12 cellular contexts compared by ENCODE assay signal in the genomic region with DNA sequence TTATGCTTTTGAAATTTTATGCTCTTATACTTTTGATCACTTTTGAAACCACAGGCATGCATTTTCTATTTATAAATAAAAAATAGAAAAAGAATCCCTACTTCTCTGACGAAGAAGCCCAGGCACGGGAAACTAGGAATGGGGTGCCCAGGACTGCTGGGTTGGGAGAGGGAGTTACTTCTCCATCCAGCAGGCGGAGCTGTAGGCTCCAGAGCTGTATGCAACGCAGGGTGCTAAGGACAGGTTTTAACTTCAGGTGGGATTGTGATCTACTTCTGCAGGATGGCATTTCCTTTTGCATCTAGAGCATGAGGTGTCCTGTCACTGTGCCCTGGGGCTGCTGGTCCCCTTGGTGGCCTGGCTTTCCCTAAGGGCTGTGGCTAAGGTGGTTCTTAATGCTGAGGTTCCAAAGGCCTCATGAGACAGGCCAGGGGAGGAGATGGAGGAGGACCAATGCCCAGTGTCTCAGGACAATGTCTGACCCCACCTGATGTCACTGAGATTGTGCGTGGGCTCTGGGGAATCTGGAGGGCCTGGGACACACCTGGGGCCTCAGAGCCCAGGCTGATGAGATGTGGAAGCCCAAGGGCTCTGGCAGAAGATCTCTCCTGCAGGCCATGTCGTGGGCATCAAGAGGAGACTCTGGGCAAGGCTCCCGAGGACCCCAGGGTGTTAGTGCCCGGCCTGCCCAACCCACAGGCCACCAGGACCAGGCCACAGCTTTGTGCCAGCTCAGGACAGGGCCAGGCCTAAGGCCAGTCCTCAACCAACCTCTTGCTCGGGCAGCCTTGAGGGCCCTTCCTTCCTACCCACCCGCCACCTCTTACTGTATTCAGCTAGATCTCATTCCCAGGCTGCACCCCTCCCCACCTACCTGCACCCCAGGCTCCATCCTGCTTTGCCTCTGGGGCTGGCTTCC. TPM values are rescaled to one million over a fixed set of nuclear protein-coding genes. Genes with fewer than 3 reads are reported as not detected.
A peak's percentile ranks its signal among the peaks of the same experiment; 100 is the strongest.
DNase-seq lines count a peak whose midpoint lies in the region; ATAC-seq, FAIRE-seq and TF ChIP-seq lines count a peak whose summit lies in the region.
"Had no signal": no experiment of that assay in that cellular context is flagged by ENCODE, and none has a peak within 500 bp of the region (broad histone marks: within the 10 kb centered on the region; RNA-seq: fewer than 3 reads in every experiment).

No MANE protein-coding gene starts in this region.

- H2BK15ac ChIP-seq in mesenchymal stem cell (ENCODE audit: low read depth, poor library complexity, severe bottlenecking), result peak overlapping the region; percentile 16

- H2AFZ ChIP-seq in K562 (ENCODE audit: low read depth, low read length) (no peak overlapping the region), mesenchymal stem cell (ENCODE audit: low read depth, low read length) (no peak overlapping the region)

- no peak overlapping the region for H3K4me3 ChIP-seq in Jurkat, Clone E6-1 (ENCODE audit: low read length)
- no peak overlapping the region for H3K4me3 ChIP-seq in K562
- H3K4me3 ChIP-seq in mesenchymal stem cell (ENCODE audit: insufficient read depth in 1 of 2, low read depth in 1 of 2, low read length in 2 of 2), result no peak overlapping the region
- H3K4me3 ChIP-seq in gastrocnemius medialis, result no peak overlapping the region
- H3K4me3 ChIP-seq: gastroesophageal sphincter had no signal

- H3K4me1 ChIP-seq in K562 (replicated peaks in 1 of 2; ENCODE audit: control insufficient read depth in 2 of 2, insufficient read depth in 2 of 2, low read length in 2 of 2), result no peaks in the 10 kb centered on the region; a peak in 1 of 5 replicates
- peaks cover 3% of the 10 kb centered on the region for H3K4me1 ChIP-seq in mesenchymal stem cell (ENCODE audit: control insufficient read depth, insufficient read depth, low read depth, low read length)
- no peaks in the 10 kb centered on the region for H3K4me1 ChIP-seq in gastrocnemius medialis
- H3K4me1 ChIP-seq: gastroesophageal sphincter had no signal

- H3K9me3 ChIP-seq in K562 (replicated peaks; ENCODE audit: control insufficient read depth, insufficient read depth, low read depth, low read length) (no peaks in the 10 kb centered on the region), mesenchymal stem cell (ENCODE audit: control insufficient read depth, low read length) (no peaks in the 10 kb centered on the region), gastrocnemius medialis (no peaks in the 10 kb centered on the region)

- H4K91ac ChIP-seq in mesenchymal stem cell (ENCODE audit: low read length), result peak overlapping the region; percentile 31

- peak; percentile 77 for FAIRE-seq in K562 (lab: Jason Lieb, UNC)

- intact Hi-C loops in K562 (cut with micrococcal nuclease) (no loop called here), gastrocnemius medialis (cut with DNase I; ENCODE audit: low total_unique reads) (no loop called here)

- TF ChIP-seq CTCF in K562 (IDR thresholded peaks at IDR 0.05 in 2 of 3, conservative IDR thresholded peaks at IDR 0.05 in 1 of 3; ENCODE audit: insufficient read depth in 2 of 3, low read depth in 1 of 3, low read length in 3 of 3), result peak; percentile 59 to 80 (median 68)
- no peak for TF ChIP-seq CTCF in gastrocnemius medialis (IDR thresholded peaks at IDR 0.05 in 4 of 5, conservative IDR thresholded peaks at IDR 0.05 in 1 of 5)

- H3K27ac ChIP-seq in K562 (ENCODE audit: extremely low read depth, low read depth, low read length), result no peak overlapping the region
- no peak overlapping the region for H3K27ac ChIP-seq in mesenchymal stem cell (ENCODE audit: low read length, poor library complexity, severe bottlenecking)
- H3K27ac ChIP-seq in gastrocnemius medialis, result no peak overlapping the region
- H3K27ac ChIP-seq: gastroesophageal sphincter had no signal

- peak overlapping the region in 1 of 2 experiments; percentile 57 for H2BK12ac ChIP-seq in mesenchymal stem cell (ENCODE audit: low read length in 2 of 2)

- H3K36me3 ChIP-seq in K562 (ENCODE audit: control insufficient read depth, insufficient read depth, low read length) (no peaks in the 10 kb centered on the region), mesenchymal stem cell (ENCODE audit: control insufficient read depth in 1 of 2, insufficient read depth in 2 of 2, low read depth in 1 of 2, low read length in 2 of 2) (no peaks in the 10 kb centered on the region), gastrocnemius medialis (no peaks in the 10 kb centered on the region)
- H3K36me3 ChIP-seq: gastroesophageal sphincter had no signal

- H4K8ac ChIP-seq in mesenchymal stem cell (ENCODE audit: low read length), result no peak overlapping the region

- no peaks in the 10 kb centered on the region for H3K79me1 ChIP-seq in mesenchymal stem cell (replicated peaks; ENCODE audit: low read length, poor library complexity, severe bottlenecking)

- no peaks in the 10 kb centered on the region for H4K20me1 ChIP-seq in K562 (replicated peaks; ENCODE audit: control insufficient read depth, insufficient read depth, low read length)

- no peak overlapping the region for H2BK120ac ChIP-seq in mesenchymal stem cell (ENCODE audit: low read depth, low read length)

- no peaks in the 10 kb centered on the region for H3K27me3 ChIP-seq in K562 (ENCODE audit: control insufficient read depth in 2 of 2, insufficient read depth in 2 of 2, low read length in 2 of 2)
- H3K27me3 ChIP-seq in mesenchymal stem cell (ENCODE audit: control insufficient read depth in 1 of 2, insufficient read depth in 1 of 2, low read length in 2 of 2), result no peaks in the 10 kb centered on the region
- no peaks in the 10 kb centered on the region for H3K27me3 ChIP-seq in gastrocnemius medialis

- H3K9ac ChIP-seq in K562 (ENCODE audit: insufficient read depth in 1 of 2, low read depth in 2 of 2, low read length in 2 of 2) (no peak overlapping the region), mesenchymal stem cell (ENCODE audit: low read length) (no peak overlapping the region)

- CTCF ChIA-PET in K562 (lab: Yijun Ruan, JAX; ENCODE audit: low intra/inter-chr PET ratio), result interaction anchor here (0.5 to 0.6 kb wide), 2 partner anchors 48 to 1389 kb away, joined by 3 read pairs; no protein-coding TSS in a partner anchor

- POLR2A ChIA-PET in K562 (lab: Yijun Ruan, JAX), result no interaction called here

- no peak for TF ChIP-seq POLR2A in K562 (conservative IDR thresholded peaks at IDR 0.05)
- TF ChIP-seq POLR2A in gastrocnemius medialis (IDR thresholded peaks at IDR 0.05), result no peak

- in situ Hi-C loops in K562 (cut with MboI), result loop anchor here (25.0 kb wide), 1 partner anchor 710 kb away; the partner anchor contains the start of gene RAMP3
- in situ Hi-C loops in gastrocnemius medialis (cut with MboI; ENCODE audit: low sequenced_read_pairs in 4 of 4), result loop anchor here (25.0 kb wide), 2 partner anchors 210 to 710 kb away; partner anchors contain the start of gene RAMP3 (in 4 of the 4)

- BruUV-seq in K562 (replicated peaks; lab: Mats Ljungman, UMichigan), result no TSS peak

- TF ChIP-seq EP300 in K562 (IDR thresholded peaks at IDR 0.05; ENCODE audit: low read length), result no peak

- WGBS in K562 (ENCODE audit: insufficient coverage, low coverage, missing lambda C conversion rate), result 3% methylated on average over 10 of the region's 10 CpGs
- WGBS in mesenchymal stem cell, result 66% methylated on average over 10 of the region's 10 CpGs

- no peak overlapping the region for H3K4me2 ChIP-seq in K562 (ENCODE audit: insufficient read depth, low read length)
- no peak overlapping the region for H3K4me2 ChIP-seq in mesenchymal stem cell (ENCODE audit: low read length, poor library complexity, severe bottlenecking)

- peak overlapping the region in 1 of 2 experiments; percentile 17 for H3K4ac ChIP-seq in mesenchymal stem cell (ENCODE audit: low read depth in 1 of 2, low read length in 2 of 2)

- no peaks in the 10 kb centered on the region for H3K79me2 ChIP-seq in K562 (ENCODE audit: control insufficient read depth, insufficient read depth, low read length)

- H2AK5ac ChIP-seq in mesenchymal stem cell (ENCODE audit: low read length, severe bottlenecking), result no peak overlapping the region

- H3K23ac ChIP-seq in mesenchymal stem cell (ENCODE audit: low read length in 2 of 2), result no peak overlapping the region

- H2BK5ac ChIP-seq in mesenchymal stem cell (ENCODE audit: low read depth, low read length, poor library complexity, severe bottlenecking), result no peak overlapping the region

- H3K9me1 ChIP-seq in K562 (ENCODE audit: control insufficient read depth, insufficient read depth, low read length), result no peaks in the 10 kb centered on the region

- no peak overlapping the region for H3K14ac ChIP-seq in mesenchymal stem cell (ENCODE audit: low read length in 2 of 2)

- ATAC-seq in K562 (peak; percentile 94), gastrocnemius medialis (no peak), HG03039 (IDR thresholded peaks at IDR 0.05; ENCODE audit: unreplicated experiment) (no peak)
- ATAC-seq: activated T-helper 17 cell treated with anti-CD3 and anti-CD28 coated beads, Interleukin-2, amount 50 U/mL, for 72 hours; gastroesophageal sphincter had no signal

- DNase-seq in GM03348 (ENCODE audit: low spot score) (peak; percentile 57), K562 (ENCODE audit: extremely low read depth in 1 of 4, low spot score in 3 of 4) (peak; percentile 30 to 57 (median 44)), mesenchymal stem cell (peak; percentile 11), gastrocnemius medialis (no peak)
- DNase-seq in Jurkat, Clone E6-1 (ENCODE audit: low read depth, low spot score), result peak; percentile 1
- DNase-seq in stimulated activated naive CD4-positive, alpha-beta T cell treated with Interleukin-2 at 50 U/mL for 16 hours (lab: John Stamatoyannopoulos, UW), result no peak
- DNase-seq in stimulated activated CD4-positive, alpha-beta T cell treated with anti-CD3 and anti-CD28 coated beads, Interleukin-4, amount 100 ng/mL, for 1 hour, result no peak

- TF ChIP-seq RAD21 in K562 (CRISPR knock-in tag; conservative IDR thresholded peaks at IDR 0.05 in 1 of 2, IDR thresholded peaks at IDR 0.05 in 1 of 2), result peak in 1 of 2 experiments; percentile 47; a peak in 3 of 4 replicates

- H3K18ac ChIP-seq in mesenchymal stem cell (ENCODE audit: low read depth in 1 of 2, low read length in 2 of 2), result no peak overlapping the region

RNA-seq across cellular contexts. Expression of gene CCDC201, which starts 0.5 kb away (rescaled TPM):
- not detected for polyA plus RNA-seq in Jurkat, Clone E6-1 (2012; ENCODE audit: insufficient read depth, insufficient read length)
- total RNA-seq in K562 (2011; cell fraction: chromatin; rRNA removed; ENCODE audit: low replicate concordance), result not detected in 2 replicates
- total RNA-seq in K562 (2011; cell fraction: nucleolus; rRNA removed), result not detected in 2 replicates
- not detected in 2 replicates for total RNA-seq in K562 (2011; cell fraction: nucleoplasm; rRNA removed)
- total RNA-seq in K562 (2014; rRNA removed) (not detected in 2 replicates), K562 (2014; rRNA removed; fragmentation: Illumina TruSeq; extraction: Trizol) (not detected in 2 replicates), K562 (2015; rRNA removed; fragmentation: Illumina TruSeq; extraction: Trizol) (not detected in 2 replicates), K562 (2021) (not detected in 2 replicates), gastrocnemius medialis (not detected)
- polyA plus RNA-seq in K562 (2011; rRNA removed) (not detected in 2 replicates), K562 (2014; fragmentation: Illumina TruSeq; extraction: Trizol) (not detected in 2 replicates), K562 (2014; fragmentation: Nextera tagmentation; extraction: Ambion mirVana) (not detected), K562 (2014; rRNA removed) (not detected in 2 replicates)
- not detected in 2 replicates for polyA plus RNA-seq in K562 (2011; cell fraction: cytosol; rRNA removed)
- not detected in 2 replicates for polyA plus RNA-seq in K562 (2011; cell fraction: nucleus; rRNA removed)
- polyA plus RNA-seq in K562 (2012), result not detected in 2 replicates
- polyA minus RNA-seq in K562 (2011; rRNA and poly(A)+ RNA removed), result not detected in 2 replicates
- not detected in 2 replicates for polyA minus RNA-seq in K562 (2011; cell fraction: cytosol; rRNA and poly(A)+ RNA removed)
- not detected in 2 replicates for polyA minus RNA-seq in K562 (2011; cell fraction: nucleus; rRNA and poly(A)+ RNA removed)
- polyA plus RNA-seq in mesenchymal stem cell (2013, experiment 1 of 2), result not detected
- polyA plus RNA-seq in mesenchymal stem cell (2013, experiment 2 of 2), result not detected
- total RNA-seq: activated T-helper 17 cell treated with anti-CD3 and anti-CD28 coated beads, Interleukin-2, amount 50 U/mL, for 72 hours; gastroesophageal sphincter; pulmonary artery endothelial cell; subcutaneous adipose tissue had no signal

RNA-seq across cellular contexts. Expression of gene IGFBP1, which starts 15.9 kb away (rescaled TPM):
- polyA plus RNA-seq in Jurkat, Clone E6-1 (2012; ENCODE audit: insufficient read depth, insufficient read length), result not detected
- not detected in 2 replicates for total RNA-seq in K562 (2011; cell fraction: chromatin; rRNA removed; ENCODE audit: low replicate concordance)
- not detected in 2 replicates for total RNA-seq in K562 (2011; cell fraction: nucleolus; rRNA removed)
- total RNA-seq in K562 (2011; cell fraction: nucleoplasm; rRNA removed), result not detected in 2 replicates
- total RNA-seq in K562 (2014; rRNA removed) (not detected in 2 replicates), K562 (2014; rRNA removed; fragmentation: Illumina TruSeq; extraction: Trizol) (not detected in 2 replicates), K562 (2015; rRNA removed; fragmentation: Illumina TruSeq; extraction: Trizol) (not detected in 2 replicates), K562 (2021) (0.13 TPM in 1 of 2 replicates, not detected in the other), gastrocnemius medialis (1 to 10 TPM in 1 of 4 donors, under 1 TPM in 1, not detected in 2; 0.49 to 3.6 TPM)
- polyA plus RNA-seq in K562 (2011; rRNA removed) (not detected in 2 replicates), K562 (2014; fragmentation: Illumina TruSeq; extraction: Trizol) (not detected in 2 replicates), K562 (2014; fragmentation: Nextera tagmentation; extraction: Ambion mirVana) (not detected), K562 (2014; rRNA removed) (not detected in 2 replicates)
- polyA plus RNA-seq in K562 (2011; cell fraction: cytosol; rRNA removed), result not detected in 2 replicates
- polyA plus RNA-seq in K562 (2011; cell fraction: nucleus; rRNA removed), result not detected in 2 replicates
- polyA plus RNA-seq in K562 (2012), result not detected in 2 replicates
- not detected in 2 replicates for polyA minus RNA-seq in K562 (2011; rRNA and poly(A)+ RNA removed)
- polyA minus RNA-seq in K562 (2011; cell fraction: cytosol; rRNA and poly(A)+ RNA removed), result 3.7 TPM in 1 of 2 replicates, not detected in the other
- polyA minus RNA-seq in K562 (2011; cell fraction: nucleus; rRNA and poly(A)+ RNA removed), result not detected in 2 replicates
- 0.33 TPM for polyA plus RNA-seq in mesenchymal stem cell (2013, experiment 1 of 2)
- polyA plus RNA-seq in mesenchymal stem cell (2013, experiment 2 of 2), result 0.32 TPM
- total RNA-seq: activated T-helper 17 cell treated with anti-CD3 and anti-CD28 coated beads, Interleukin-2, amount 50 U/mL, for 72 hours; gastroesophageal sphincter; subcutaneous adipose tissue had no signal

RNA-seq across cellular contexts. Expression of gene IGFBP3, which starts 48.7 kb away (rescaled TPM):
- polyA plus RNA-seq in Jurkat, Clone E6-1 (2012; ENCODE audit: insufficient read depth, insufficient read length), result not detected
- not detected in 2 replicates for total RNA-seq in K562 (2011; cell fraction: chromatin; rRNA removed; ENCODE audit: low replicate concordance)
- not detected in 2 replicates for total RNA-seq in K562 (2011; cell fraction: nucleolus; rRNA removed)
- not detected in 2 replicates for total RNA-seq in K562 (2011; cell fraction: nucleoplasm; rRNA removed)
- not detected in 2 replicates for total RNA-seq in K562 (2014; rRNA removed)
- not detected in 2 replicates for total RNA-seq in K562 (2014; rRNA removed; fragmentation: Illumina TruSeq; extraction: Trizol)
- total RNA-seq in K562 (2015; rRNA removed; fragmentation: Illumina TruSeq; extraction: Trizol), result not detected in 2 replicates
- 0.22 and 0.27 TPM in 2 replicates for total RNA-seq in K562 (2021)
- 0.08 TPM in 1 of 2 replicates, not detected in the other for polyA plus RNA-seq in K562 (2011; rRNA removed)
- 0.03 and 0.06 TPM in 2 replicates for polyA plus RNA-seq in K562 (2011; cell fraction: cytosol; rRNA removed)
- polyA plus RNA-seq in K562 (2011; cell fraction: nucleus; rRNA removed), result 0.22 and 0.27 TPM in 2 replicates
- polyA plus RNA-seq in K562 (2012), result 0.10 and 0.13 TPM in 2 replicates
- polyA plus RNA-seq in K562 (2014; fragmentation: Illumina TruSeq; extraction: Trizol), result not detected in 2 replicates
- under 1 TPM in 1 of 2 experiments, not detected in 1; 0.10 TPM for polyA plus RNA-seq in K562 (2014; fragmentation: Nextera tagmentation; extraction: Ambion mirVana)
- polyA plus RNA-seq in K562 (2014; rRNA removed), result 0.09 TPM in 1 of 2 replicates, not detected in the other
- polyA minus RNA-seq in K562 (2011; rRNA and poly(A)+ RNA removed), result not detected in 2 replicates
- polyA minus RNA-seq in K562 (2011; cell fraction: cytosol; rRNA and poly(A)+ RNA removed), result not detected in 2 replicates
- 0.27 and 0.67 TPM in 2 replicates for polyA minus RNA-seq in K562 (2011; cell fraction: nucleus; rRNA and poly(A)+ RNA removed)
- polyA plus RNA-seq in mesenchymal stem cell (2013, experiment 1 of 2), result 947 TPM
- 926 TPM for polyA plus RNA-seq in mesenchymal stem cell (2013, experiment 2 of 2)
- 100 to 1,000 TPM in 1 of 4 donors, 10 to 100 TPM in 3; 81.4 to 203 (median 90.2) TPM for total RNA-seq in gastrocnemius medialis

Comparison
In these comparisons a context has a peak if more than half of its experiments do, and no peak if none do; other contexts are left out.
1. DNase-seq: peak in GM03348 (single experiment), Jurkat, Clone E6-1 (single experiment), K562 (4 of 4) and mesenchymal stem cell (single experiment); none in stimulated activated naive CD4-positive, alpha-beta T cell treated with Interleukin-2 at 50 U/mL for 16 hours (single experiment), gastrocnemius medialis (0 of 2) and stimulated activated CD4-positive, alpha-beta T cell treated with anti-CD3 and anti-CD28 coated beads, Interleukin-4, amount 100 ng/mL, for 1 hour (single experiment).
2. CTCF ChIP-seq: peak in K562 (3 of 3); none in gastrocnemius medialis (0 of 5).
3. RNA of gene IGFBP3, which starts 48.7 kb away (total RNA-seq): 81.4 to 203 TPM in gastrocnemius medialis; 0.22 to 0.27 TPM in K562; every median in the first group is over 10 times any median in the second.